9 cellular contexts compared by ENCODE assay signal in the genomic region with DNA sequence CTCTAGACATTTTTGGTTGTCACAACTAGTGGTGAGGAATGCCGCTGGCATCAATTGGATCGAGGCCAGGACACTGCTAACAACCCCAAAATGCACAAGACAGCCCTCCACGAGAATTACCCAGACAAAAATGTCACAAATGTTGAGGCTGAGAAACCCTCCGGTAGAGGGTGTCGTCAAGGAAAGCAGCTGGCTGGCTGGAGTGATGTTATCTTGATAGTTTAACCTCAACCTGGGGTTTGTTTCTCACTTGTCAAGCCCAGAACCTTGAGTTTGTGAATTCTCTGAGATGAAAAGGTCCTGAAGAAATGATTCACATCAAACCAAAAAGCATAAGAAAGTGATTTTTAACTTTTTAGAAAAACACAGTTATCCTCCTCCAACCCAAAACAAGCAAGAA. TPM values are rescaled to one million over a fixed set of nuclear protein-coding genes. Genes with fewer than 3 reads are reported as not detected.
DNase-seq lines count a peak whose midpoint lies in the region; ATAC-seq, FAIRE-seq and TF ChIP-seq lines count a peak whose summit lies in the region.
"Had no signal": no experiment of that assay in that cellular context is flagged by ENCODE, and none has a peak within 500 bp of the region (broad histone marks: within the 10 kb centered on the region; RNA-seq: fewer than 3 reads in every experiment).

No MANE protein-coding gene starts in this region.

- no peak for TF ChIP-seq POLR2A in gastrocnemius medialis (IDR thresholded peaks at IDR 0.05)

- H3K4me3 ChIP-seq in gastrocnemius medialis, result no peak overlapping the region

- FAIRE-seq in D721Med (lab: Jason Lieb, UNC), result no peak

- peak overlapping the region; percentile 96 for H3K4me3 Mint-ChIP-seq in natural killer cell

- H3K36me3 Mint-ChIP-seq in natural killer cell, result no peaks in the 10 kb centered on the region

- intact Hi-C loops in natural killer cell (cut with micrococcal nuclease) (loop anchor here (1.0 kb wide), 2 partner anchors 36 to 103 kb away; a partner anchor contains a TSS), gastrocnemius medialis (cut with DNase I; ENCODE audit: low total_unique reads) (no loop called here)

- peak overlapping the region; percentile 89 to 96 for H3K27ac Mint-ChIP-seq in natural killer cell

- peak; percentile 60 to 78 (median 75) for ATAC-seq in natural killer cell
- ATAC-seq in GM19463 (IDR thresholded peaks at IDR 0.05; ENCODE audit: unreplicated experiment), result no peak
- ATAC-seq in gastrocnemius medialis, result no peak

- TF ChIP-seq CTCF in natural killer cell (IDR thresholded peaks at IDR 0.05) (peak; percentile 19), D721Med (IDR thresholded peaks at IDR 0.05; ENCODE audit: insufficient read depth, missing control alignments) (no peak), gastrocnemius medialis (IDR thresholded peaks at IDR 0.05 in 4 of 5, conservative IDR thresholded peaks at IDR 0.05 in 1 of 5) (no peak)

- peaks cover 0 to 3% (median 0%) of the 10 kb centered on the region in 3 donors for H3K27me3 ChIP-seq in gastrocnemius medialis

- no peaks in the 10 kb centered on the region for H3K27me3 Mint-ChIP-seq in natural killer cell (ENCODE audit: low read depth in 2 of 2)

- DNase-seq in ELR (ENCODE audit: low read depth), result peak; percentile 4
- DNase-seq in NCI-H526 (lab: John Stamatoyannopoulos, UW), result peak; percentile 13 to 40
- DNase-seq in activated effector memory CD4-positive, alpha-beta T cell treated with Interleukin-2 at 50 U/mL for 16 hours, result peak; percentile 55
- peak; percentile 40 for DNase-seq in natural killer cell
- no peak for DNase-seq in D721Med (ENCODE audit: insufficient read length, low spot score)
- no peak for DNase-seq in gastrocnemius medialis
- no peak for DNase-seq in HK-2 (ENCODE audit: unreplicated experiment)

- H3K9me3 Mint-ChIP-seq in natural killer cell, result no peaks in the 10 kb centered on the region

- no peaks in the 10 kb centered on the region for H3K36me3 ChIP-seq in gastrocnemius medialis

- in situ Hi-C loops in gastrocnemius medialis (cut with MboI; ENCODE audit: low sequenced_read_pairs in 4 of 4), result no loop called here

- peaks cover 71 to 74% of the 10 kb centered on the region in 2 donors for H3K4me1 Mint-ChIP-seq in natural killer cell

- H3K9me3 ChIP-seq in gastrocnemius medialis, result no peaks in the 10 kb centered on the region

- no peak overlapping the region for H3K27ac ChIP-seq in gastrocnemius medialis

- H3K4me1 ChIP-seq in gastrocnemius medialis, result peaks cover 0 to 2% of the 10 kb centered on the region in 2 donors

RNA-seq across cellular contexts. Expression of a gene that starts 21.1 kb away (rescaled TPM):
- 1 to 10 TPM; 1.6 to 1.8 (median 1.8) TPM for total RNA-seq in natural killer cell
- total RNA-seq in gastrocnemius medialis, result not detected
- total RNA-seq: fibroblast of villous mesenchyme had no signal

RNA-seq across cellular contexts. Expression of a gene that starts 35.9 kb away (rescaled TPM):
- total RNA-seq in natural killer cell (100 to 1,000 TPM; 263 to 286 (median 268) TPM), gastrocnemius medialis (1 to 10 TPM in 3 of 4 donors, under 1 TPM in 1; 0.73 to 5.5 (median 2.2) TPM)
- total RNA-seq: fibroblast of villous mesenchyme had no signal

Comparison
In these comparisons a context has a peak if more than half of its experiments do, and no peak if none do; other contexts are left out.
1. DNase-seq: peak in ELR (single experiment), NCI-H526 (2 of 2), activated effector memory CD4-positive, alpha-beta T cell treated with Interleukin-2 at 50 U/mL for 16 hours (single experiment) and natural killer cell (single experiment); none in D721Med (single experiment), gastrocnemius medialis (0 of 2) and HK-2 (single experiment).
2. ATAC-seq: peak in natural killer cell (3 of 3); none in GM19463 (single experiment) and gastrocnemius medialis (0 of 2).
3. RNA of a gene that starts 35.9 kb away (total RNA-seq): 263 to 286 TPM in natural killer cell; 0.73 to 5.5 TPM in gastrocnemius medialis; every median in the first group is over 10 times any median in the second.